Comparison of ENCODE assay signal across 1 cellular context in the genomic region with DNA sequence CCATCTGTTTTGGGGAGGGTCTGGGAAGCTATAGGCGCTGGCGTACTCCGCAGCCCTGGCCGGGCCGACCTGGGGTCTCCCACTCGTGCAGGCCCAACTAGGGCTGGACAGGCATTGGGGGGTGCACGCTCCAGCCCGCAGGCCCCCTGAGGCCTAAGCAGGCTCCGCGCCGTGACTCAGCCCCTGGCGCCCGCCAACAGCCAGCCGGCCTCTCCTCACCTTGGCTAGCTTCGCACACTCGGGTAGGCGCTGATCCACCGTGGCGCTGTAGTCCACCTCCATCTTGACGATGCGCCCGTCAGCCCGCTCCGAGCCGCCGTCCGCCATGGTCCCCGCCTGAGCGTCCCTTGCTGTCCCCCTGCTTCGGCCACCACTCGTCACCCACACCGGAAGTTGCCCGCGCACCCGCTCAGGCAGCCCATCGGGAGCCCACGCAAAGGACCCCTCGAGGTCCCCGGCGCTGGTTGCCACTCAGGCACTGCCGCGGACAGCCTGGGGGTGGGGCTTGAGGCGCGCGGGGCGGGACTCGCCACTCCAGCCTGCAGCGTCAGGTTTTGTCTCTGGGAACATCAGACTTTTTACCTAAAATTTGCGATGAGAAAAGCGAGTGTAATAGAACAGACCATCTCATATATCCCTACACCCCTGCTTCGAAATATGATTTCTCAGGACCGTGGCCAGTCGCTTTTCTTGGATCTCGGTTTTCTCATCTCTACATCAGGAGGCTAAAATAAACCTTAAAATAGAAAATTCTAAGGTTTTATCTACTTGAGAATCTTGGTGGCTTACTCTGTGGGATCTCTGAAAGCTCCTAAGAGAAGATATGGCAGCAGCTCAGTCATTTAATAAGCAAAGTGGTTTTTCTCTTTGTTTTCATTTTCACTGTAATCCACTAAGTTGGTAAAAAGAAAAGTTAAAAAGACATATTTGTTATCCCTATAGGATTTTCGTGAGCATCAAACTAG.
TF ChIP-seq lines count a peak whose summit lies in the region.

A gene (minus strand): TSS at position 385 of the 965 bp plus-strand sequence. CDS start 58 bp downstream, at position 327.

TF ChIP-seq in A549, 52 proteins besides CTCF, POLR2A, EP300 and RAD21 (continued from another document):
- TF ChIP-seq, protein P1, sequence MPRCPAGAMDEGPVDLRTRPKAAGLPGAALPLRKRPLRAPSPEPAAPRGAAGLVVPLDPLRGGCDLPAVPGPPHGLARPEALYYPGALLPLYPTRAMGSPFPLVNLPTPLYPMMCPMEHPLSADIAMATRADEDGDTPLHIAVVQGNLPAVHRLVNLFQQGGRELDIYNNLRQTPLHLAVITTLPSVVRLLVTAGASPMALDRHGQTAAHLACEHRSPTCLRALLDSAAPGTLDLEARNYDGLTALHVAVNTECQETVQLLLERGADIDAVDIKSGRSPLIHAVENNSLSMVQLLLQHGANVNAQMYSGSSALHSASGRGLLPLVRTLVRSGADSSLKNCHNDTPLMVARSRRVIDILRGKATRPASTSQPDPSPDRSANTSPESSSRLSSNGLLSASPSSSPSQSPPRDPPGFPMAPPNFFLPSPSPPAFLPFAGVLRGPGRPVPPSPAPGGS (IDR thresholded peaks at IDR 0.05) = peak; percentile 94
- TF ChIP-seq CBX2 (IDR thresholded peaks at IDR 0.05; ENCODE audit: borderline replicate concordance, low read depth) (no peak), HOXA7 (CRISPR knock-in tag; IDR thresholded peaks at IDR 0.05) (no peak), RCOR1 (IDR thresholded peaks at IDR 0.05; ENCODE audit: low read depth, low read length) (no peak), HDAC2 (IDR thresholded peaks at IDR 0.05) (no peak), KDM5A (IDR thresholded peaks at IDR 0.05) (peak; percentile 35; the same call in 1 of the 2 replicates), PHF8 (IDR thresholded peaks at IDR 0.05; ENCODE audit: borderline replicate concordance, low read depth) (peak; percentile 97), NPAS2 (CRISPR knock-in tag; IDR thresholded peaks at IDR 0.05; ENCODE audit: borderline replicate concordance) (no peak), EHF (CRISPR knock-in tag; IDR thresholded peaks at IDR 0.05) (no peak), MYC (IDR thresholded peaks at IDR 0.05; ENCODE audit: borderline replicate concordance, low read length) (peak; percentile 89), ZFP36 (IDR thresholded peaks at IDR 0.05; ENCODE audit: borderline replicate concordance, partially characterized antibody) (no peak), GATA3 (IDR thresholded peaks at IDR 0.05; ENCODE audit: borderline replicate concordance) (no peak)
- TF ChIP-seq, protein P2, sequence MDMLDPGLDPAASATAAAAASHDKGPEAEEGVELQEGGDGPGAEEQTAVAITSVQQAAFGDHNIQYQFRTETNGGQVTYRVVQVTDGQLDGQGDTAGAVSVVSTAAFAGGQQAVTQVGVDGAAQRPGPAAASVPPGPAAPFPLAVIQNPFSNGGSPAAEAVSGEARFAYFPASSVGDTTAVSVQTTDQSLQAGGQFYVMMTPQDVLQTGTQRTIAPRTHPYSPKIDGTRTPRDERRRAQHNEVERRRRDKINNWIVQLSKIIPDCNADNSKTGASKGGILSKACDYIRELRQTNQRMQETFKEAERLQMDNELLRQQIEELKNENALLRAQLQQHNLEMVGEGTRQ (IDR thresholded peaks at IDR 0.05) = 0 out of 2 replicates have a peak, but pooled peaks have one; percentile 3
- TF ChIP-seq, protein P3, sequence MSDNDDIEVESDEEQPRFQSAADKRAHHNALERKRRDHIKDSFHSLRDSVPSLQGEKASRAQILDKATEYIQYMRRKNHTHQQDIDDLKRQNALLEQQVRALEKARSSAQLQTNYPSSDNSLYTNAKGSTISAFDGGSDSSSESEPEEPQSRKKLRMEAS (IDR thresholded peaks at IDR 0.05) = peak; percentile 83
- TF ChIP-seq, protein P4, sequence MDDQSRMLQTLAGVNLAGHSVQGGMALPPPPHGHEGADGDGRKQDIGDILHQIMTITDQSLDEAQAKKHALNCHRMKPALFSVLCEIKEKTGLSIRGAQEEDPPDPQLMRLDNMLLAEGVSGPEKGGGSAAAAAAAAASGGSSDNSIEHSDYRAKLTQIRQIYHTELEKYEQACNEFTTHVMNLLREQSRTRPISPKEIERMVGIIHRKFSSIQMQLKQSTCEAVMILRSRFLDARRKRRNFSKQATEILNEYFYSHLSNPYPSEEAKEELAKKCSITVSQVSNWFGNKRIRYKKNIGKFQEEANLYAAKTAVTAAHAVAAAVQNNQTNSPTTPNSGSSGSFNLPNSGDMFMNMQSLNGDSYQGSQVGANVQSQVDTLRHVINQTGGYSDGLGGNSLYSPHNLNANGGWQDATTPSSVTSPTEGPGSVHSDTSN (IDR thresholded peaks at IDR 0.05) = no peak
- TF ChIP-seq, protein P5, sequence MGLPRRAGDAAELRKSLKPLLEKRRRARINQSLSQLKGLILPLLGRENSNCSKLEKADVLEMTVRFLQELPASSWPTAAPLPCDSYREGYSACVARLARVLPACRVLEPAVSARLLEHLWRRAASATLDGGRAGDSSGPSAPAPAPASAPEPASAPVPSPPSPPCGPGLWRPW (IDR thresholded peaks at IDR 0.05) = no peak
- TF ChIP-seq, protein P6, sequence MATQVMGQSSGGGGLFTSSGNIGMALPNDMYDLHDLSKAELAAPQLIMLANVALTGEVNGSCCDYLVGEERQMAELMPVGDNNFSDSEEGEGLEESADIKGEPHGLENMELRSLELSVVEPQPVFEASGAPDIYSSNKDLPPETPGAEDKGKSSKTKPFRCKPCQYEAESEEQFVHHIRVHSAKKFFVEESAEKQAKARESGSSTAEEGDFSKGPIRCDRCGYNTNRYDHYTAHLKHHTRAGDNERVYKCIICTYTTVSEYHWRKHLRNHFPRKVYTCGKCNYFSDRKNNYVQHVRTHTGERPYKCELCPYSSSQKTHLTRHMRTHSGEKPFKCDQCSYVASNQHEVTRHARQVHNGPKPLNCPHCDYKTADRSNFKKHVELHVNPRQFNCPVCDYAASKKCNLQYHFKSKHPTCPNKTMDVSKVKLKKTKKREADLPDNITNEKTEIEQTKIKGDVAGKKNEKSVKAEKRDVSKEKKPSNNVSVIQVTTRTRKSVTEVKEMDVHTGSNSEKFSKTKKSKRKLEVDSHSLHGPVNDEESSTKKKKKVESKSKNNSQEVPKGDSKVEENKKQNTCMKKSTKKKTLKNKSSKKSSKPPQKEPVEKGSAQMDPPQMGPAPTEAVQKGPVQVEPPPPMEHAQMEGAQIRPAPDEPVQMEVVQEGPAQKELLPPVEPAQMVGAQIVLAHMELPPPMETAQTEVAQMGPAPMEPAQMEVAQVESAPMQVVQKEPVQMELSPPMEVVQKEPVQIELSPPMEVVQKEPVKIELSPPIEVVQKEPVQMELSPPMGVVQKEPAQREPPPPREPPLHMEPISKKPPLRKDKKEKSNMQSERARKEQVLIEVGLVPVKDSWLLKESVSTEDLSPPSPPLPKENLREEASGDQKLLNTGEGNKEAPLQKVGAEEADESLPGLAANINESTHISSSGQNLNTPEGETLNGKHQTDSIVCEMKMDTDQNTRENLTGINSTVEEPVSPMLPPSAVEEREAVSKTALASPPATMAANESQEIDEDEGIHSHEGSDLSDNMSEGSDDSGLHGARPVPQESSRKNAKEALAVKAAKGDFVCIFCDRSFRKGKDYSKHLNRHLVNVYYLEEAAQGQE (IDR thresholded peaks at IDR 0.05) = no peak
